Comparison of ENCODE assay signal across 13 cellular contexts in the genomic region with DNA sequence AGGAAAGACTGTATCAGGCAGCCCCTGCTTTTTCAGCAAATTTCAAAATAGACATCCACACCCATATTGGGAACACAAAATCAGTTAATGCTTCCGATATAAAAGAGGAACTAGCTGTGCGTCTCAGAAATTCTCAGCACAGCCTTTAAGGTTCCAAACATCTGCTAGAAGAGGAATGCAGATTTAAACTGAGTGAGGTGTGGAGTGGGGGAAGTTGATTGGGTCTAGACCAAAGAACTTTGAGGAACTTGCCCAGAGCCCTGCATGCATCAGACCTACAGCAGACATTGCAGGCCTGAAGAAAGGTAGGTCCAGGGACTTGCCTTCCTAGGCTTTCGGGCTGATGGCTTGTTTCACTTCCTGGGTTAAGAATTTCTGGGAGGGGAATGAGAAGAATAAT. TPM values are rescaled to one million over a fixed set of nuclear protein-coding genes. Genes with fewer than 3 reads are reported as not detected.
A peak's percentile ranks its signal among the peaks of the same experiment; 100 is the strongest.
DNase-seq lines count a peak whose midpoint lies in the region; ATAC-seq, FAIRE-seq and TF ChIP-seq lines count a peak whose summit lies in the region.
"Had no signal": no experiment of that assay in that cellular context is flagged by ENCODE, and none has a peak within 500 bp of the region (broad histone marks: within the 10 kb centered on the region; RNA-seq: fewer than 3 reads in every experiment).

Gene MS4A4A (plus strand): TSS at position 255 of the 400 bp plus-strand sequence. CDS start 10 bp downstream, at position 265.

- BruUV-seq in GM12878 (replicated peaks; lab: Mats Ljungman, UMichigan) = no TSS peak

- H3K4me1 ChIP-seq in GM12878 (ENCODE audit: control insufficient read depth, insufficient read depth, low read length) = no peaks in the 10 kb centered on the region
- no peaks in the 10 kb centered on the region for H3K4me1 ChIP-seq in urinary bladder (ENCODE audit: insufficient read depth)
- no peaks in the 10 kb centered on the region for H3K4me1 ChIP-seq in kidney (ENCODE audit: control insufficient read depth in 1 of 2, insufficient read depth in 1 of 2, low read depth in 1 of 2, low read length in 2 of 2)
- H3K4me1 ChIP-seq: Peyer's patch had no signal

- FAIRE-seq in GM12878 (lab: Jason Lieb, UNC) (no peak), kidney (lab: Jason Lieb, UNC) (no peak)

- no peak for TF ChIP-seq RAD21 in GM12878 (IDR thresholded peaks at IDR 0.05; ENCODE audit: insufficient read depth, low read depth, low read length)

- H3K27ac ChIP-seq in GM12878 (ENCODE audit: control insufficient read depth, insufficient read depth) = no peak within 1 kb of the TSS
- no peak within 1 kb of the TSS for H3K27ac ChIP-seq in urinary bladder (ENCODE audit: low read depth)
- H3K27ac ChIP-seq in kidney (ENCODE audit: low read depth in 2 of 2, low read length in 2 of 2) = no peak within 1 kb of the TSS

- H4K20me1 ChIP-seq in GM12878 (ENCODE audit: control insufficient read depth, insufficient read depth) = no peaks in the 10 kb centered on the region

- CTCF ChIA-PET in GM12878 (lab: Yijun Ruan, JAX) = interaction anchor here (1.2 to 4.1 kb wide), 3 partner anchors 11 to 83 kb away, joined by 3 to 16 read pairs (median 3); no protein-coding TSS in a partner anchor

- RAD21 ChIA-PET in GM12878 (lab: Charles Lee; ENCODE audit: unreplicated experiment) = interaction anchor here (0.6 kb wide), 1 partner anchor 458 kb away, joined by 3 read pairs; no protein-coding TSS in a partner anchor

- TF ChIP-seq POLR2A in GM12878 (IDR thresholded peaks at IDR 0.05; ENCODE audit: low read depth, low read length) = no peak

- peak within 1 kb of the TSS; percentile 68 for H2AFZ ChIP-seq in GM12878 (ENCODE audit: control insufficient read depth, low read depth, low read length)
- H2AFZ ChIP-seq: GM23338 had no signal

- intact Hi-C loops in GM12878 (cut with micrococcal nuclease; ENCODE audit: unreplicated experiment) (no loop called here), kidney (cut with DNase I) (no loop called here)

- POLR2A ChIA-PET in GM12878 (lab: Charles Lee) = no interaction called here

- H3K9me3 ChIP-seq in GM12878 (replicated peaks; ENCODE audit: control insufficient read depth, insufficient read depth, low read length) (no peaks in the 10 kb centered on the region), kidney (ENCODE audit: control insufficient read depth in 1 of 2, low read length in 2 of 2) (no peaks in the 10 kb centered on the region)
- H3K9me3 ChIP-seq: Peyer's patch had no signal

- H3K27me3 ChIP-seq in GM12878 (replicated peaks in 1 of 2; ENCODE audit: control insufficient read depth in 2 of 2, insufficient read depth in 2 of 2, low read length in 1 of 2) = no peaks in the 10 kb centered on the region
- H3K27me3 ChIP-seq: Peyer's patch had no signal

- ATAC-seq in GM12878 (peak; percentile 61), GM19455 (IDR thresholded peaks at IDR 0.05; ENCODE audit: unreplicated experiment) (no peak)
- ATAC-seq: GM23338; natural killer cell treated with Interleukin-12 subunit alpha and Interleukin-12 subunit beta and Interleukin-15 and Interleukin-18, amount 100 ng/mL, for 72 hours had no signal

- H3K9ac ChIP-seq in GM12878 (ENCODE audit: control insufficient read depth, insufficient read depth, low read length) = 0 out of 2 replicates have a peak within 1 kb of the TSS, but pooled peaks have one; percentile 4
- no peak within 1 kb of the TSS for H3K9ac ChIP-seq in kidney (ENCODE audit: low read length in 2 of 2)

- in situ Hi-C loops in GM12878 (cut with MboI) = no loop called here

- DNase-seq in Kasumi-1 (lab: John Stamatoyannopoulos, UW) = peak; percentile 94 to 96
- no peak for DNase-seq in GM12878 (ENCODE audit: low read depth, low spot score)
- no peak for DNase-seq in mesenteric fat pad (ENCODE audit: low spot score)
- DNase-seq in kidney = no peak
- DNase-seq in hepatic stellate cell (ENCODE audit: low spot score) = no peak
- DNase-seq: activated CD4-positive, CD25-positive, alpha-beta regulatory T cell treated with anti-CD3 and anti-CD28 coated beads, Interleukin-2, amount 50 U/mL, for 72 hours; DMS79; NCI-H1092 treated with DMSO at 0.1 percent for 48 hours had no signal

- TF ChIP-seq CTCF in GM12878 (IDR thresholded peaks at IDR 0.05 in 2 of 3, conservative IDR thresholded peaks at IDR 0.05 in 1 of 3; ENCODE audit: control insufficient read depth in 2 of 3, extremely low read depth in 1 of 3, insufficient read depth in 1 of 3, low read depth in 3 of 3, low read length in 3 of 3) (no peak), kidney (IDR thresholded peaks at IDR 0.05; ENCODE audit: borderline replicate concordance, extremely low read depth, insufficient read depth) (no peak)

- H3K4me2 ChIP-seq in GM12878 (ENCODE audit: control insufficient read depth, insufficient read depth) = no peak within 1 kb of the TSS
- H3K4me2 ChIP-seq: GM23338 had no signal

- H3K4me3 ChIP-seq in GM12878 = no peak within 1 kb of the TSS
- H3K4me3 ChIP-seq in urinary bladder (ENCODE audit: low read depth, low read length) = no peak within 1 kb of the TSS
- H3K4me3 ChIP-seq in kidney (ENCODE audit: low read length in 2 of 2) = no peak within 1 kb of the TSS
- H3K4me3 ChIP-seq: GM23338 had no signal

- 15% methylated on average over 3 of the region's 3 CpGs for WGBS in GM12878 (ENCODE audit: insufficient coverage, insufficient replicate concordance, low lambda C conversion rate, missing lambda C conversion rate)
- WGBS in urinary bladder = 80% methylated on average over 3 of the region's 3 CpGs

- no peaks in the 10 kb centered on the region for H3K79me2 ChIP-seq in GM12878 (ENCODE audit: control insufficient read depth, insufficient read depth, low read length)

- no peaks in the 10 kb centered on the region for H3K36me3 ChIP-seq in GM12878 (ENCODE audit: control insufficient read depth in 2 of 2, insufficient read depth in 2 of 2, low read length in 1 of 2)
- H3K36me3 ChIP-seq in urinary bladder (ENCODE audit: insufficient read depth) = no peaks in the 10 kb centered on the region
- no peaks in the 10 kb centered on the region for H3K36me3 ChIP-seq in kidney (ENCODE audit: control insufficient read depth in 1 of 2, insufficient read depth in 2 of 2, low read length in 2 of 2)
- H3K36me3 ChIP-seq: Peyer's patch had no signal

- SMC1A ChIA-PET in GM12878 (lab: Charles Lee; ENCODE audit: uncharacterized antibody, unreplicated experiment) = interaction anchor here (1.1 to 2.7 kb wide), 2 partner anchors 12 to 67 kb away, joined by 3 to 11 read pairs; no protein-coding TSS in a partner anchor

- no peak for TF ChIP-seq EP300 in GM12878 (IDR thresholded peaks at IDR 0.05; ENCODE audit: borderline replicate concordance in 1 of 2, control insufficient read depth in 1 of 2, low read depth in 2 of 2, low read length in 2 of 2)

TF ChIP-seq in GM12878, 131 proteins besides CTCF, POLR2A, EP300 and RAD21:
- TF ChIP-seq LARP7 (IDR thresholded peaks at IDR 0.05) (no peak), E2F8 (IDR thresholded peaks at IDR 0.05; ENCODE audit: low read depth, partially characterized antibody) (no peak), SPI1 (IDR thresholded peaks at IDR 0.05; ENCODE audit: borderline replicate concordance, insufficient read depth, low read depth, low read length) (0 out of 2 replicates have a peak, but pooled peaks have one; percentile 27), ESRRA (IDR thresholded peaks at IDR 0.05; ENCODE audit: low read length) (no peak), SMC3 (IDR thresholded peaks at IDR 0.05; ENCODE audit: borderline replicate concordance, low read length) (no peak)
TF ChIP-seq in GM12878: peak in this region for 1.

RNA-seq across cellular contexts. Expression of gene MS4A4A, which starts in this region (rescaled TPM):
- total RNA-seq in GM12878 (2013; cell fraction: nucleolus; rRNA removed) = 0.61 and 0.88 TPM in 2 replicates
- total RNA-seq in GM12878 (2014; rRNA removed) (0.27 and 0.56 TPM in 2 replicates), GM12878 (2014; rRNA removed; fragmentation: Illumina TruSeq; extraction: Trizol) (0.37 and 0.67 TPM in 2 replicates), GM12878 (2021) (0.88 and 1.2 TPM in 2 replicates), mesenteric fat pad (115 TPM), urinary bladder (31.9 TPM), kidney (49.7 TPM)
- polyA plus RNA-seq in GM12878 (2011; ENCODE audit: low read depth) = 0.33 TPM
- polyA plus RNA-seq in GM12878 (2011; rRNA removed) (0.10 and 0.19 TPM in 2 replicates), GM12878 (2014; fragmentation: Illumina TruSeq; extraction: Trizol) (0.22 and 0.69 TPM in 2 replicates), GM12878 (2014; fragmentation: Nextera tagmentation; extraction: Ambion mirVana) (1 to 10 TPM; 1.8 to 2.4 TPM), GM12878 (2014; rRNA removed) (0.91 and 1.4 TPM in 2 replicates), GM12878 (2016; fragmentation: Nextera tagmentation; extraction: Ambion mirVana) (under 1 TPM; 0.19 to 0.24 TPM), urinary bladder (41.0 TPM), kidney (ENCODE audit: insufficient read depth, low read depth, low replicate concordance) (6.3 TPM)
- 0.07 TPM in 1 of 2 replicates, not detected in the other for polyA plus RNA-seq in GM12878 (2011; cell fraction: cytosol; rRNA removed)
- 0.37 TPM in 1 of 2 replicates, not detected in the other for polyA plus RNA-seq in GM12878 (2011; cell fraction: nucleus; rRNA removed)
- 0.07 and 0.09 TPM in 2 replicates for polyA plus RNA-seq in GM12878 (2012)
- not detected in 2 replicates for polyA minus RNA-seq in GM12878 (2011; rRNA and poly(A)+ RNA removed)
- polyA minus RNA-seq in GM12878 (2011; cell fraction: cytosol; rRNA and poly(A)+ RNA removed) = not detected in 2 replicates
- polyA minus RNA-seq in GM12878 (2011; cell fraction: nucleus; rRNA and poly(A)+ RNA removed) = not detected in 2 replicates
- total RNA-seq: GM23338; natural killer cell treated with Interleukin-12 subunit alpha and Interleukin-12 subunit beta and Interleukin-15 and Interleukin-18, amount 100 ng/mL, for 72 hours had no signal
- polyA plus RNA-seq: GM23338 had no signal

Comparison
In these comparisons a context has a peak if more than half of its experiments do, and no peak if none do; other contexts are left out.
1. RNA of gene MS4A4A (total RNA-seq): 115 TPM in mesenteric fat pad (single experiment), 49.7 TPM in kidney (single experiment) and 31.9 TPM in urinary bladder (single experiment); 0.27 to 1.2 TPM in GM12878; every median in the first group is over 10 times any median in the second.
2. DNase-seq: peak in Kasumi-1 (2 of 2); none in GM12878 (single experiment), mesenteric fat pad (single experiment), kidney (single experiment) and hepatic stellate cell (single experiment).